In genomic region chr20:57998981-57999464, GRCh38 we compare ENCODE assay signal across 18 cellular contexts.
DNase-seq lines count a peak whose midpoint lies in the region; ATAC-seq and TF ChIP-seq lines count a peak whose summit lies in the region.
"Had no signal": no experiment of that assay in that cellular context is flagged by ENCODE, and none has a peak within 500 bp of the region (broad histone marks: within the 10 kb centered on the region; RNA-seq: fewer than 3 reads in every experiment).

No MANE protein-coding gene starts in this region.

- DNase-seq in coronary artery (ENCODE audit: low spot score) (no peak), head of caudate nucleus (no peak), HEK293T (ENCODE audit: extremely low spot score) (no peak), NCI-H345 treated with DMSO at 0.1 percent for 48 hours (lab: John Stamatoyannopoulos, UW; ENCODE audit: unreplicated experiment) (no peak), DMS114 treated with DMSO at 0.1 percent for 48 hours (lab: John Stamatoyannopoulos, UW; ENCODE audit: unreplicated experiment) (no peak)
- no peak for DNase-seq in stimulated activated naive B cell treated with anti-CD40 and anti-IgM and Interleukin-4, amounts not matched to agents 10 μg/mL and 1 μg/mL and 100 μg/mL, for 72 hours
- DNase-seq: activated CD4-positive, alpha-beta T cell treated with anti-CD3 and anti-CD28 coated beads, Interleukin-2, amount 50 U/mL, for 4 hours; activated T-cell treated with anti-CD3 and anti-CD28 coated beads, Interleukin-2, amount 50 U/mL, for 72 hours; amniotic stem cell; CD8-positive, alpha-beta T cell; IMR-90; NCI-H1048; NCI-H2171; ovary; SIG-M5; thyroid gland had no signal

- no peak for TF ChIP-seq CTCF in coronary artery (IDR thresholded peaks at IDR 0.05)

- intact Hi-C loops in head of caudate nucleus (cut with DNase I) = no loop called here

- H3K4me1 Mint-ChIP-seq in stimulated activated naive B cell treated with anti-CD40 and anti-IgM and Interleukin-4, amounts not matched to agents 10 μg/mL and 1 μg/mL and 100 μg/mL, for 72 hours = peaks cover 8% of the 10 kb centered on the region in 2 donors

- H3K27ac Mint-ChIP-seq in stimulated activated naive B cell treated with anti-CD40 and anti-IgM and Interleukin-4, amounts not matched to agents 10 μg/mL and 1 μg/mL and 100 μg/mL, for 72 hours = no peak overlapping the region
- H3K27ac Mint-ChIP-seq: activated T-cell treated with anti-CD3 and anti-CD28 coated beads, Interleukin-2, amount 50 U/mL, for 72 hours; CD8-positive, alpha-beta T cell had no signal

- H3K27ac ChIP-seq in KOPT-K1 (ENCODE audit: low read depth, low read length, poor library complexity, severe bottlenecking) (peak overlapping the region; percentile 76), coronary artery (peak overlapping the region; percentile 7 to 70), mesodermal cell (ENCODE audit: low read depth, low read length, severe bottlenecking) (peak overlapping the region; percentile 46)
- H3K27ac ChIP-seq: ovary, thyroid gland had no signal

- H3K4me3 ChIP-seq in coronary artery = peak overlapping the region; percentile 57
- H3K4me3 ChIP-seq in mesodermal cell (ENCODE audit: extremely low read depth, insufficient read depth, low read length, poor library complexity, severe bottlenecking) = no peak overlapping the region
- H3K4me3 ChIP-seq: ovary, thyroid gland had no signal

- H3K27me3 Mint-ChIP-seq in stimulated activated naive B cell treated with anti-CD40 and anti-IgM and Interleukin-4, amounts not matched to agents 10 μg/mL and 1 μg/mL and 100 μg/mL, for 72 hours = peaks cover 13 to 27% of the 10 kb centered on the region in 2 donors

- ATAC-seq in stimulated activated naive B cell treated with anti-CD40 and anti-IgM and Interleukin-4, amounts not matched to agents 10 μg/mL and 1 μg/mL and 100 μg/mL, for 72 hours (replicated peaks) = no peak
- ATAC-seq: activated T-cell treated with anti-CD3 and anti-CD28 coated beads, Interleukin-2, amount 50 U/mL, for 72 hours; CD8-positive, alpha-beta T cell had no signal

- H3K9me3 ChIP-seq in KOPT-K1 (ENCODE audit: insufficient read depth, low read length, poor library complexity, severe bottlenecking) = no peaks in the 10 kb centered on the region
- H3K9me3 ChIP-seq in mesodermal cell (ENCODE audit: control insufficient read depth, low read length) = no peaks in the 10 kb centered on the region
- H3K9me3 ChIP-seq: ovary, thyroid gland had no signal

- CTCF ChIA-PET in HEK293T (lab: Yijun Ruan, JAX) = no interaction called here

- peak overlapping the region; percentile 52 to 62 for H3K4me3 Mint-ChIP-seq in stimulated activated naive B cell treated with anti-CD40 and anti-IgM and Interleukin-4, amounts not matched to agents 10 μg/mL and 1 μg/mL and 100 μg/mL, for 72 hours
- H3K4me3 Mint-ChIP-seq: activated T-cell treated with anti-CD3 and anti-CD28 coated beads, Interleukin-2, amount 50 U/mL, for 72 hours; CD8-positive, alpha-beta T cell had no signal

- H3K36me3 ChIP-seq in KOPT-K1 (ENCODE audit: insufficient read depth, low read length) (no peaks in the 10 kb centered on the region), mesodermal cell (ENCODE audit: control insufficient read depth, insufficient read depth, low read length) (no peaks in the 10 kb centered on the region)
- H3K36me3 ChIP-seq: ovary, thyroid gland had no signal

- H3K4me1 ChIP-seq in mesodermal cell (ENCODE audit: control insufficient read depth, insufficient read depth, low read length, poor library complexity, severe bottlenecking) = no peaks in the 10 kb centered on the region
- H3K4me1 ChIP-seq: thyroid gland had no signal

- peaks cover 0 to 5% of the 10 kb centered on the region in 2 donors for H3K9me3 Mint-ChIP-seq in stimulated activated naive B cell treated with anti-CD40 and anti-IgM and Interleukin-4, amounts not matched to agents 10 μg/mL and 1 μg/mL and 100 μg/mL, for 72 hours
- H3K9me3 Mint-ChIP-seq: activated T-cell treated with anti-CD3 and anti-CD28 coated beads, Interleukin-2, amount 50 U/mL, for 72 hours; CD8-positive, alpha-beta T cell had no signal

- 49 to 59% methylated on average over 5 to 7 of the region's 9 CpGs for WGBS in mesodermal cell (ENCODE audit: insufficient coverage in 2 of 2), 2 experiments

- POLR2A ChIA-PET in HEK293T (lab: Yijun Ruan, JAX) = no interaction called here

- no peaks in the 10 kb centered on the region for H3K36me3 Mint-ChIP-seq in stimulated activated naive B cell treated with anti-CD40 and anti-IgM and Interleukin-4, amounts not matched to agents 10 μg/mL and 1 μg/mL and 100 μg/mL, for 72 hours
- H3K36me3 Mint-ChIP-seq: CD8-positive, alpha-beta T cell had no signal

TF ChIP-seq in HEK293T, 16 proteins besides CTCF, POLR2A, EP300 and RAD21:
- TF ChIP-seq SP1 (IDR thresholded peaks at IDR 0.05) = no peak
- no peak for TF ChIP-seq BHLHE40 (IDR thresholded peaks at IDR 0.05; ENCODE audit: borderline replicate concordance)
- TF ChIP-seq ZNF384 (IDR thresholded peaks at IDR 0.05) = no peak
- no peak for TF ChIP-seq L3MBTL2 (conservative IDR thresholded peaks at IDR 0.05)
- no peak for TF ChIP-seq HDGF (IDR thresholded peaks at IDR 0.05; ENCODE audit: borderline replicate concordance)
- no peak for TF ChIP-seq SUZ12 (IDR thresholded peaks at IDR 0.05)
- TF ChIP-seq PKNOX1 (IDR thresholded peaks at IDR 0.05) = no peak
- TF ChIP-seq LEF1 (IDR thresholded peaks at IDR 0.05; ENCODE audit: borderline replicate concordance) = no peak
